ENCODE assay signal across 8 cellular contexts in genomic region chr7:139016931-139017511, GRCh38. TPM values are rescaled to one million over a fixed set of nuclear protein-coding genes. Genes with fewer than 3 reads are reported as not detected.
DNase-seq lines count a peak whose midpoint lies in the region; ATAC-seq lines count a peak whose summit lies in the region.

No MANE protein-coding gene starts in this region.

- ATAC-seq in GM19438 (IDR thresholded peaks at IDR 0.05; ENCODE audit: low read depth, unreplicated experiment) (peak; percentile 91), HG03558 (IDR thresholded peaks at IDR 0.05; ENCODE audit: extremely low read depth, unreplicated experiment) (peak; percentile 77)

- no peak overlapping the region for H3K27ac ChIP-seq in effector memory CD4-positive, alpha-beta T cell (ENCODE audit: insufficient read depth, low read length, poor library complexity, severe bottlenecking)

- H3K9me3 Mint-ChIP-seq in activated CD4-positive, alpha-beta memory T cell treated with anti-CD3 and anti-CD28 coated beads, Interleukin-2, amount 10 ng/mL, durations not matched to agents 7 days and 5 days, result no peaks in the 10 kb centered on the region

- H3K4me1 Mint-ChIP-seq in activated CD4-positive, alpha-beta memory T cell treated with anti-CD3 and anti-CD28 coated beads, Interleukin-2, amount 10 ng/mL, durations not matched to agents 7 days and 5 days, result peaks cover 12% of the 10 kb centered on the region

- H3K4me3 Mint-ChIP-seq in activated CD4-positive, alpha-beta memory T cell treated with anti-CD3 and anti-CD28 coated beads, Interleukin-2, amount 10 ng/mL, durations not matched to agents 7 days and 5 days, result no peak overlapping the region

- H3K27ac Mint-ChIP-seq in activated CD4-positive, alpha-beta memory T cell treated with anti-CD3 and anti-CD28 coated beads, Interleukin-2, amount 10 ng/mL, durations not matched to agents 7 days and 5 days, result no peak overlapping the region

- no peak overlapping the region for H3K4me3 ChIP-seq in effector memory CD4-positive, alpha-beta T cell (ENCODE audit: insufficient read depth, low read depth, low read length, poor library complexity, severe bottlenecking)

- H3K36me3 Mint-ChIP-seq in activated CD4-positive, alpha-beta memory T cell treated with anti-CD3 and anti-CD28 coated beads, Interleukin-2, amount 10 ng/mL, durations not matched to agents 7 days and 5 days (ENCODE audit: low read depth), result peaks cover 7% of the 10 kb centered on the region

- no peaks in the 10 kb centered on the region for H3K9me3 ChIP-seq in effector memory CD4-positive, alpha-beta T cell (ENCODE audit: control insufficient read depth, low read length)

- POLR2A ChIA-PET in activated CD4-positive, alpha-beta memory T cell treated with anti-CD3 and anti-CD28 coated beads, Interleukin-2, amount 10 ng/mL, durations not matched to agents 7 days and 5 days (lab: Charles Lee), result interaction anchor here (1.3 to 2.4 kb wide), 3 partner anchors 9 to 58 kb away, joined by 3 to 9 read pairs (median 5); no protein-coding TSS in a partner anchor

- peaks cover 21% of the 10 kb centered on the region for H3K27me3 Mint-ChIP-seq in activated CD4-positive, alpha-beta memory T cell treated with anti-CD3 and anti-CD28 coated beads, Interleukin-2, amount 10 ng/mL, durations not matched to agents 7 days and 5 days

- H3K4me1 ChIP-seq in effector memory CD4-positive, alpha-beta T cell (ENCODE audit: control insufficient read depth, insufficient read depth, low read length, poor library complexity, severe bottlenecking), result no peaks in the 10 kb centered on the region

- no peaks in the 10 kb centered on the region for H3K27me3 ChIP-seq in effector memory CD4-positive, alpha-beta T cell (replicated peaks; ENCODE audit: control insufficient read depth, insufficient read depth, low read length, poor library complexity, severe bottlenecking)

- DNase-seq in COLO668 (lab: John Stamatoyannopoulos, UW; ENCODE audit: unreplicated experiment), result peak; percentile 65
- peak; percentile 52 for DNase-seq in NCI-H774 (lab: John Stamatoyannopoulos, UW)
- DNase-seq in activated CD4-positive, alpha-beta memory T cell treated with anti-CD3 and anti-CD28 coated beads, Interleukin-2, amount 10 ng/mL, durations not matched to agents 7 days and 5 days, result peak; percentile 74
- peak in 2 of 3 donors; percentile 32 to 35 for DNase-seq in effector memory CD4-positive, alpha-beta T cell
- peak; percentile 56 for DNase-seq in middle frontal gyrus (ENCODE audit: extremely low spot score, low spot score)
- peak; percentile 8 to 37 for DNase-seq in stimulated activated CD8-positive, alpha-beta memory T cell treated with anti-CD3 and anti-CD28 coated beads, Interleukin-7, amount 100 ng/mL, for 48 hours (ENCODE audit: extremely low read depth in 1 of 2, low read depth in 1 of 2)

- H3K36me3 ChIP-seq in effector memory CD4-positive, alpha-beta T cell (ENCODE audit: control insufficient read depth, insufficient read depth, low read length), result no peaks in the 10 kb centered on the region

- CTCF ChIA-PET in activated CD4-positive, alpha-beta memory T cell treated with anti-CD3 and anti-CD28 coated beads, Interleukin-2, amount 10 ng/mL, durations not matched to agents 7 days and 5 days (lab: Charles Lee), result interaction anchor here (0.7 to 3.1 kb wide), 25 partner anchors 9 to 1400 kb away, joined by 3 to 17 read pairs (median 4); partner anchors contain the start of gene ZC3HAV1L

RNA-seq across cellular contexts. Expression of gene ZC3HAV1L, which starts 18.8 kb away (rescaled TPM):
- total RNA-seq in activated CD4-positive, alpha-beta memory T cell treated with anti-CD3 and anti-CD28 coated beads, Interleukin-2, amount 10 ng/mL, durations not matched to agents 7 days and 5 days, result 10 to 100 TPM; 16.7 to 17.8 TPM

RNA-seq across cellular contexts. Expression of gene KIAA1549, which starts 35.8 kb away (rescaled TPM):
- total RNA-seq in activated CD4-positive, alpha-beta memory T cell treated with anti-CD3 and anti-CD28 coated beads, Interleukin-2, amount 10 ng/mL, durations not matched to agents 7 days and 5 days, result under 1 TPM; 0.33 to 0.40 TPM

Comparison
In these comparisons a context has a peak if more than half of its experiments do, and no peak if none do; other contexts are left out.
1. DNase-seq: peak in every context shown above with its lines; median percentile 74 in activated CD4-positive, alpha-beta memory T cell treated with anti-CD3 and anti-CD28 coated beads, Interleukin-2, amount 10 ng/mL, durations not matched to agents 7 days and 5 days; 65 in COLO668; 56 in middle frontal gyrus; 52 in NCI-H774; 34 in effector memory CD4-positive, alpha-beta T cell; 22 in stimulated activated CD8-positive, alpha-beta memory T cell treated with anti-CD3 and anti-CD28 coated beads, Interleukin-7, amount 100 ng/mL, for 48 hours.